ENCODE assay signal across 23 cellular contexts in the genomic region with DNA sequence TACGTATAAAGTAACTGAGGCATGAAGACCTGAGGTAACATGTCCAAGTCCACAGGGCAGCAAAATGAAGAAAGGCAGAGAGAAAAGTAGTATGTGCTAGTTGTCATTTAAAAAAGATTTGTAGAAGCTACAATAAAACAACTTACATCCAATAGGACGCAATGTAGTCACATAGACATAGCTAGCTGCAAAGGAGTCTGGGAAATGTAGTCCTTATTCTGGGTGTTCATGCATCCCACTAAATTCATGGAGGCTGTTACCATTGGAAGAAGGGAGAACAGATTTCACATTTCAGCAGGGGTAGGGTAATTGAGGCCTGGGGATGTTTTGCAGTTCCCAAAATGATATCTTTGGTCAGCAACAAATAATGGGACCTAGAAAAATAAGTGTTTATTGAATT.
"Had no signal": no experiment of that assay in that cellular context is flagged by ENCODE, and none has a peak within 500 bp of the region (broad histone marks: within the 10 kb centered on the region; RNA-seq: fewer than 3 reads in every experiment).

No MANE protein-coding gene starts in this region.

- H2AFZ ChIP-seq: parathyroid adenoma had no signal

- DNase-seq: endodermal cell; esophagus squamous epithelium; foreskin melanocyte; hypothalamus; kidney; mucosa of descending colon; naive B cell; stimulated activated CD4-positive, alpha-beta T cell treated with anti-CD3 and anti-CD28 coated beads, Interleukin-12 subunit alpha, Interleukin-12 subunit beta, amount 100 ng/mL, for 4 hours; stimulated activated CD4-positive, alpha-beta T cell treated with anti-CD3 and anti-CD28 coated beads, Interleukin-1b, Interleukin-23, amount 100 ng/mL, for 48 hours; stimulated activated CD4-positive, alpha-beta T cell treated with anti-CD3 and anti-CD28 coated beads, Interleukin-4, amount 100 ng/mL, for 1 hour; stimulated activated CD8-positive, alpha-beta memory T cell treated with anti-CD3 and anti-CD28 coated beads, Interleukin-4, amount 100 ng/mL, for 48 hours; stimulated activated naive CD4-positive, alpha-beta T cell; stimulated activated naive CD8-positive, alpha-beta T cell treated with anti-CD3 and anti-CD28 coated beads, Interleukin-15, amount 100 ng/mL, for 72 hours; thyroid gland; trophoblast cell had no signal

- H3K36me3 ChIP-seq: esophagus squamous epithelium, neutrophil, thyroid gland had no signal

- ATAC-seq: left lobe of liver; mucosa of descending colon; natural killer cell treated with Interleukin-12 subunit alpha and Interleukin-12 subunit beta and Interleukin-15 and Interleukin-18, amount 100 ng/mL, for 72 hours; sciatic nerve; stimulated activated naive CD8-positive, alpha-beta T cell treated with anti-CD3 and anti-CD28 coated beads, Interleukin-15, amount 100 ng/mL, for 72 hours had no signal

- H3K4me1 ChIP-seq: esophagus squamous epithelium, thyroid gland had no signal

- H3K27ac ChIP-seq: coronary artery, esophagus squamous epithelium, neutrophil, parathyroid adenoma, thyroid gland had no signal

- H3K9me3 ChIP-seq: esophagus squamous epithelium, mucosa of descending colon, neutrophil, thyroid gland had no signal

- FAIRE-seq: kidney had no signal

- H3K4me2 ChIP-seq: smooth muscle cell had no signal

- H3K27me3 ChIP-seq: thyroid gland had no signal

- H3K79me2 ChIP-seq: parathyroid adenoma had no signal

- H3K4me3 ChIP-seq: coronary artery, esophagus squamous epithelium, lung, mucosa of descending colon, smooth muscle cell, thyroid gland had no signal
